Comparison of ENCODE assay signal across 1 cellular context in the genomic region with DNA sequence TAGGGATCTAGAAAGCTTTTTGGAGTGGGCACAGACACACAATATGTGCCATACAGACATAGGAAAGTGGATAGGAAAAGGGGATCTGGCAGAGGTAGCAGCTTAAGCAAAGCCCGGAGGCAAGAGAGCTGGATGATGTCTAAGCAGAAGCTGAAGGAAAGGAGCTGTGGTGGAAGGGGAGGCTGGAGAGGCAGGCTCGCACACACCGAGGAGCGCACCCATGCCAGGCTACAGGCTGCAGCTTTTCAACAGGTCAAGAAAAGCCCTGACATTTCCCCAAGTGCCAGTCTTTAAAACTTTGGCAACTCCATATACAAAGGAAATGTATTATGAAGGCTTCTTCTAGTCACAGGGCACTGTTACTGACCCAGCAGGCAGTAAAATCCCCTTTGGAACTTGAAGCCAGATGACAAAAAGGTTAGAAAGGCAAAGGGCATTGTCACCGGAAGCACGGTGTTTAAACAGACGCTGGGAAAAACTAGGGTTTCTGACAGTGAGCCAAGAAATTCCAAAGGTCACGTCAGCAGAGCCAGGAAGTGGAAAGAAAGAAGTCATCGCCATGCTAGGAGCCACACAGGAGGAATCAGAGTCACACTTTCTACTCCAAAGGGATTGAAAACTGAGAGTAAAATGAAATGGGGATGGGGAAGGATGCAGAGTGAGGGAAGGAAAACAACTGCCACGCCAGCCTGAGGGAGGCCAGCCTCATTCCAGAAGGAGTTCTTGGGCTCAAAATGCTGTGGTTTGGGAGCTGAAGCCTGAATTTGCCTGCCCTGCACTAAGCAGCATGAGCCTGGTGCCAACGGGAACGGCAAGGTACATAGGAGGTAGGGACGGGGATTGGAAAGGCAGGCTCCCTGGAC.
A peak's percentile ranks its signal among the peaks of the same experiment; 100 is the strongest.
TF ChIP-seq lines count a peak whose summit lies in the region.

No MANE protein-coding gene starts in this region.

TF ChIP-seq in HEK293, 187 proteins besides CTCF, POLR2A, EP300 and RAD21 (continued from another document):
- TF ChIP-seq, protein P1, sequence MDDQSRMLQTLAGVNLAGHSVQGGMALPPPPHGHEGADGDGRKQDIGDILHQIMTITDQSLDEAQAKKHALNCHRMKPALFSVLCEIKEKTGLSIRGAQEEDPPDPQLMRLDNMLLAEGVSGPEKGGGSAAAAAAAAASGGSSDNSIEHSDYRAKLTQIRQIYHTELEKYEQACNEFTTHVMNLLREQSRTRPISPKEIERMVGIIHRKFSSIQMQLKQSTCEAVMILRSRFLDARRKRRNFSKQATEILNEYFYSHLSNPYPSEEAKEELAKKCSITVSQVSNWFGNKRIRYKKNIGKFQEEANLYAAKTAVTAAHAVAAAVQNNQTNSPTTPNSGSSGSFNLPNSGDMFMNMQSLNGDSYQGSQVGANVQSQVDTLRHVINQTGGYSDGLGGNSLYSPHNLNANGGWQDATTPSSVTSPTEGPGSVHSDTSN (CRISPR knock-in tag; IDR thresholded peaks at IDR 0.05) = no peak
- TF ChIP-seq PRDM1 (tag by site-specific recombination; IDR thresholded peaks at IDR 0.05) = peak; percentile 63
